12 cellular contexts compared by ENCODE assay signal in genomic region chr5:169711826-169712225, GRCh38.
A peak's percentile ranks its signal among the peaks of the same experiment; 100 is the strongest.
DNase-seq lines count a peak whose midpoint lies in the region; ATAC-seq and TF ChIP-seq lines count a peak whose summit lies in the region.
"Had no signal": no experiment of that assay in that cellular context is flagged by ENCODE, and none has a peak within 500 bp of the region (broad histone marks: within the 10 kb centered on the region; RNA-seq: fewer than 3 reads in every experiment).

No MANE protein-coding gene starts in this region.

- no peak for TF ChIP-seq CTCF in HFFc6 (IDR thresholded peaks at IDR 0.05)

- H3K27me3 Mint-ChIP-seq in HFFc6 (ENCODE audit: insufficient read depth): peaks cover 1% of the 10 kb centered on the region; the same call in 1 of the 2 replicates
- H3K27me3 Mint-ChIP-seq in memory B cell: no peaks in the 10 kb centered on the region
- H3K27me3 Mint-ChIP-seq: CD4-positive, alpha-beta memory T cell had no signal

- peaks cover 51% of the 10 kb centered on the region for H3K4me1 Mint-ChIP-seq in HFFc6 (ENCODE audit: low read depth)
- H3K4me1 Mint-ChIP-seq in memory B cell: no peaks in the 10 kb centered on the region
- peaks cover 14% of the 10 kb centered on the region for H3K4me1 Mint-ChIP-seq in stimulated activated effector memory CD8-positive, alpha-beta T cell treated with anti-CD3 and anti-CD28 coated beads, Interleukin-12 subunit alpha, Interleukin-12 subunit beta, amount 100 ng/mL, for 72 hours

- DNase-seq in EH (ENCODE audit: low read depth) (peak; percentile 38), HFFc6 (no peak), memory B cell (ENCODE audit: low spot score in 2 of 2) (no peak), amygdala (lab: John Stamatoyannopoulos, UW) (no peak), NCI-H510A (lab: John Stamatoyannopoulos, UW) (no peak)
- no peak for DNase-seq in stimulated activated effector memory CD8-positive, alpha-beta T cell treated with anti-CD3 and anti-CD28 coated beads, Interleukin-12 subunit alpha, Interleukin-12 subunit beta, amount 100 ng/mL, for 72 hours (ENCODE audit: low spot score in 2 of 2)
- DNase-seq: BE2C; CD4-positive, alpha-beta memory T cell; DMS79; GDM1 had no signal

- no peak overlapping the region for H3K4me3 Mint-ChIP-seq in HFFc6
- no peak overlapping the region for H3K4me3 Mint-ChIP-seq in memory B cell
- no peak overlapping the region for H3K4me3 Mint-ChIP-seq in stimulated activated effector memory CD8-positive, alpha-beta T cell treated with anti-CD3 and anti-CD28 coated beads, Interleukin-12 subunit alpha, Interleukin-12 subunit beta, amount 100 ng/mL, for 72 hours
- H3K4me3 Mint-ChIP-seq: CD4-positive, alpha-beta memory T cell had no signal

- H3K27ac Mint-ChIP-seq in HFFc6: peak overlapping the region; percentile 11; the same call in 1 of the 2 replicates
- H3K27ac Mint-ChIP-seq in memory B cell: peak overlapping the region; percentile 45
- H3K27ac Mint-ChIP-seq in stimulated activated effector memory CD8-positive, alpha-beta T cell treated with anti-CD3 and anti-CD28 coated beads, Interleukin-12 subunit alpha, Interleukin-12 subunit beta, amount 100 ng/mL, for 72 hours: peak overlapping the region; percentile 18

- no peaks in the 10 kb centered on the region for H3K36me3 Mint-ChIP-seq in HFFc6 (ENCODE audit: low read depth)
- H3K36me3 Mint-ChIP-seq in memory B cell: peaks cover 62% of the 10 kb centered on the region
- peaks cover 99% of the 10 kb centered on the region for H3K36me3 Mint-ChIP-seq in stimulated activated effector memory CD8-positive, alpha-beta T cell treated with anti-CD3 and anti-CD28 coated beads, Interleukin-12 subunit alpha, Interleukin-12 subunit beta, amount 100 ng/mL, for 72 hours

- ATAC-seq in memory B cell (ENCODE audit: low read depth) (no peak), GM21390 (IDR thresholded peaks at IDR 0.05; ENCODE audit: unreplicated experiment) (no peak)
- no peak for ATAC-seq in stimulated activated effector memory CD8-positive, alpha-beta T cell treated with anti-CD3 and anti-CD28 coated beads, Interleukin-12 subunit alpha, Interleukin-12 subunit beta, amount 100 ng/mL, for 72 hours
- ATAC-seq: HepG2 had no signal

- H3K9me3 Mint-ChIP-seq in HFFc6 (no peaks in the 10 kb centered on the region), memory B cell (no peaks in the 10 kb centered on the region)
- H3K9me3 Mint-ChIP-seq in stimulated activated effector memory CD8-positive, alpha-beta T cell treated with anti-CD3 and anti-CD28 coated beads, Interleukin-12 subunit alpha, Interleukin-12 subunit beta, amount 100 ng/mL, for 72 hours: no peaks in the 10 kb centered on the region
